In genomic region chrX:31166416-31166815, GRCh38 we compare ENCODE assay signal across 22 cellular contexts.
"Had no signal": no experiment of that assay in that cellular context is flagged by ENCODE, and none has a peak within 500 bp of the region (broad histone marks: within the 10 kb centered on the region; RNA-seq: fewer than 3 reads in every experiment).

No MANE protein-coding gene starts in this region.

- H3K36me3 ChIP-seq: breast epithelium, colonic mucosa, neutrophil, ovary, prostate gland, upper lobe of right lung had no signal

- H3K9me3 ChIP-seq: breast epithelium, colonic mucosa, gastroesophageal sphincter, mucosa of descending colon, neutrophil, ovary, prostate gland, upper lobe of right lung had no signal

- DNase-seq: activated CD4-positive, alpha-beta T cell treated with anti-CD3 and anti-CD28 coated beads for 4 hours; activated CD4-positive, alpha-beta T cell treated with anti-CD3 and anti-CD28 coated beads, Interleukin-2, amount 50 U/mL, for 4 hours; activated CD8-positive, alpha-beta memory T cell treated with anti-CD3 and anti-CD28 coated beads for 24 hours; activated effector memory CD4-positive, alpha-beta T cell treated with Interleukin-2 at 50 U/mL for 16 hours; activated naive CD4-positive, alpha-beta T cell treated with Interleukin-2 at 50 U/mL for 16 hours; amniotic stem cell; colonic mucosa; effector CD8-positive, alpha-beta T cell; hippocampal formation; immature natural killer cell; mucosa of descending colon; ovary; retina; stimulated activated CD4-positive, alpha-beta T cell treated with anti-CD3 and anti-CD28 coated beads, Interleukin-4, amount 100 ng/mL, for 24 hours; T-helper 1 cell; upper lobe of right lung had no signal

- H3K27ac ChIP-seq: breast epithelium, colonic mucosa, epithelial cell of prostate, gastroesophageal sphincter, neutrophil, ovary, prostate gland, skin epidermis, upper lobe of right lung had no signal

- H3K4me1 ChIP-seq: breast epithelium, colonic mucosa, gastroesophageal sphincter, prostate gland, upper lobe of right lung had no signal

- H3K4me3 ChIP-seq: breast epithelium, colonic mucosa, gastroesophageal sphincter, mucosa of descending colon, ovary, prostate gland, skin epidermis, upper lobe of right lung had no signal

- H3K27me3 ChIP-seq: colonic mucosa, gastroesophageal sphincter, neutrophil, ovary, upper lobe of right lung had no signal
